1 cellular context compared by ENCODE assay signal in genomic region chr19:1507763-1508506, GRCh38.
TF ChIP-seq lines count a peak whose summit lies in the region.

No MANE protein-coding gene starts in this region.

TF ChIP-seq in K562, 482 proteins besides CTCF, POLR2A, EP300 and RAD21 (continued from another document and continues in another):
- TF ChIP-seq THRB (CRISPR knock-in tag; conservative IDR thresholded peaks at IDR 0.05), result no peak
- no peak for TF ChIP-seq GTF2A2 (tag; IDR thresholded peaks at IDR 0.05)
- no peak for TF ChIP-seq NCOA1 (IDR thresholded peaks at IDR 0.05; ENCODE audit: low read depth)
- TF ChIP-seq POLR2AphosphoS5 (IDR thresholded peaks at IDR 0.05; ENCODE audit: control insufficient read depth, insufficient read depth, low read depth, low read length), result no peak
- no peak for TF ChIP-seq ZNF436 (CRISPR knock-in tag; IDR thresholded peaks at IDR 0.05)
- no peak for TF ChIP-seq YBX1 (IDR thresholded peaks at IDR 0.05)
- TF ChIP-seq PHF21A (IDR thresholded peaks at IDR 0.05; ENCODE audit: borderline replicate concordance, low read depth), result 0 out of 2 replicates have a peak, but pooled peaks have one; percentile 19
- no peak for TF ChIP-seq HNRNPK (IDR thresholded peaks at IDR 0.05; ENCODE audit: low read depth, low read length, poor library complexity, severe bottlenecking)
- no peak for TF ChIP-seq ZHX1 (conservative IDR thresholded peaks at IDR 0.05; ENCODE audit: low read length)
- TF ChIP-seq NKRF (IDR thresholded peaks at IDR 0.05; ENCODE audit: borderline replicate concordance), result peak; percentile 89; the same call in 1 of the 2 replicates
- no peak for TF ChIP-seq WHSC1 (IDR thresholded peaks at IDR 0.05; ENCODE audit: low read length)
- no peak for TF ChIP-seq CSDE1 (IDR thresholded peaks at IDR 0.05)
- TF ChIP-seq STAG1 (CRISPR knock-in tag; IDR thresholded peaks at IDR 0.05; ENCODE audit: borderline replicate concordance), result no peak
- no peak for TF ChIP-seq ZNF274 (IDR thresholded peaks at IDR 0.05; ENCODE audit: borderline replicate concordance, low read depth, low read length)
- no peak for TF ChIP-seq HNRNPL (IDR thresholded peaks at IDR 0.05; ENCODE audit: low read depth, low read length)
- no peak for TF ChIP-seq MIER1 (IDR thresholded peaks at IDR 0.05; ENCODE audit: low read depth)
- TF ChIP-seq NR4A1 (CRISPR knock-in tag; IDR thresholded peaks at IDR 0.05), result no peak
- no peak for TF ChIP-seq NR4A1 (tag; IDR thresholded peaks at IDR 0.05)
- TF ChIP-seq MECOM (CRISPR knock-in tag; IDR thresholded peaks at IDR 0.05), result no peak
- TF ChIP-seq SMARCE1 (IDR thresholded peaks at IDR 0.05), result no peak
- TF ChIP-seq SRSF3 (IDR thresholded peaks at IDR 0.05; ENCODE audit: insufficient read depth, low read length), result no peak
- no peak for TF ChIP-seq ID3 (CRISPR knock-in tag; IDR thresholded peaks at IDR 0.05)
- 0 out of 2 replicates have a peak, but pooled peaks have one; percentile 47 for TF ChIP-seq ID3 (tag; IDR thresholded peaks at IDR 0.05)
- TF ChIP-seq HMGN3 (IDR thresholded peaks at IDR 0.05; ENCODE audit: borderline replicate concordance, extremely low read depth, insufficient read length, low read depth, low read length), result peak; percentile 66
- TF ChIP-seq SMC3 (conservative IDR thresholded peaks at IDR 0.05; ENCODE audit: insufficient read depth, low read depth, low read length), result no peak
- no peak for TF ChIP-seq TEAD4 (IDR thresholded peaks at IDR 0.05; ENCODE audit: low read length)
- TF ChIP-seq TEAD4 (CRISPR knock-in tag; IDR thresholded peaks at IDR 0.05; ENCODE audit: borderline replicate concordance), result no peak
- TF ChIP-seq C11orf30 (IDR thresholded peaks at IDR 0.05; ENCODE audit: low read depth), result no peak
- TF ChIP-seq FOXM1 (IDR thresholded peaks at IDR 0.05; ENCODE audit: low read depth), result peak; percentile 98
- TF ChIP-seq FOXM1 (CRISPR knock-in tag; IDR thresholded peaks at IDR 0.05; ENCODE audit: low read depth), result no peak; the same call in 1 of the 2 replicates
- no peak for TF ChIP-seq CHAMP1 (IDR thresholded peaks at IDR 0.05)
- TF ChIP-seq MXD1 (CRISPR knock-in tag; IDR thresholded peaks at IDR 0.05; ENCODE audit: borderline replicate concordance, poor library complexity, severe bottlenecking), result no peak
- no peak for TF ChIP-seq ZNF668 (CRISPR knock-in tag; IDR thresholded peaks at IDR 0.05)
- no peak for TF ChIP-seq BRD4 (IDR thresholded peaks at IDR 0.05)
- TF ChIP-seq SP2 (IDR thresholded peaks at IDR 0.05; ENCODE audit: extremely low read depth, low read depth, low read length, poor library complexity, severe bottlenecking), result peak; percentile 88
- TF ChIP-seq KHSRP (IDR thresholded peaks at IDR 0.05), result no peak
- no peak for TF ChIP-seq CC2D1A (IDR thresholded peaks at IDR 0.05)
- no peak for TF ChIP-seq TGIF2 (CRISPR knock-in tag; IDR thresholded peaks at IDR 0.05)
- no peak for TF ChIP-seq ZNF780A (CRISPR knock-in tag; IDR thresholded peaks at IDR 0.05)
- no peak for TF ChIP-seq ZNF551 (CRISPR knock-in tag; IDR thresholded peaks at IDR 0.05)
- no peak for TF ChIP-seq ZNF316 (IDR thresholded peaks at IDR 0.05)
- TF ChIP-seq CTBP1 (IDR thresholded peaks at IDR 0.05; ENCODE audit: borderline replicate concordance), result no peak; the same call in none of the 2 replicates
- TF ChIP-seq TAF9B (IDR thresholded peaks at IDR 0.05; ENCODE audit: partially characterized antibody), result no peak
- TF ChIP-seq NFE2L1 (tag; IDR thresholded peaks at IDR 0.05; ENCODE audit: borderline replicate concordance, low read depth), result no peak
- no peak for TF ChIP-seq TFAM (CRISPR knock-in tag; conservative IDR thresholded peaks at IDR 0.05)
- TF ChIP-seq ZNF197 (CRISPR knock-in tag; IDR thresholded peaks at IDR 0.05; ENCODE audit: low read depth), result no peak
- no peak for TF ChIP-seq HDAC6 (IDR thresholded peaks at IDR 0.05; ENCODE audit: low read depth, low read length)
- TF ChIP-seq ZNF830 (CRISPR knock-in tag; IDR thresholded peaks at IDR 0.05), result no peak
- TF ChIP-seq ZNF253 (CRISPR knock-in tag; conservative IDR thresholded peaks at IDR 0.05), result no peak
- no peak for TF ChIP-seq DLX4 (CRISPR knock-in tag; IDR thresholded peaks at IDR 0.05)
- no peak for TF ChIP-seq XRCC5 (IDR thresholded peaks at IDR 0.05; ENCODE audit: low read depth, low read length)
- peak; percentile 16 for TF ChIP-seq FIP1L1 (IDR thresholded peaks at IDR 0.05; ENCODE audit: low read depth, low read length, poor library complexity, severe bottlenecking)
- peak; percentile 32; the same call in 1 of the 2 replicates for TF ChIP-seq SIN3B (IDR thresholded peaks at IDR 0.05; ENCODE audit: low read depth)
- peak; percentile 80 for TF ChIP-seq BHLHE40 (IDR thresholded peaks at IDR 0.05; ENCODE audit: low read length)
- TF ChIP-seq ZNF766 (CRISPR knock-in tag; conservative IDR thresholded peaks at IDR 0.05), result no peak
- TF ChIP-seq SLC30A9 (CRISPR knock-in tag; IDR thresholded peaks at IDR 0.05), result no peak
- peak; percentile 52; the same call in 1 of the 2 replicates for TF ChIP-seq ATF1 (CRISPR knock-in tag; IDR thresholded peaks at IDR 0.05)
- TF ChIP-seq ATF1 (tag; IDR thresholded peaks at IDR 0.05), result peak; percentile 97
- no peak for TF ChIP-seq HCFC1 (IDR thresholded peaks at IDR 0.05; ENCODE audit: low read depth, low read length)
- TF ChIP-seq ZC3H8 (IDR thresholded peaks at IDR 0.05), result no peak
- no peak for TF ChIP-seq XRCC3 (IDR thresholded peaks at IDR 0.05)
- TF ChIP-seq ETS2 (tag; IDR thresholded peaks at IDR 0.05; ENCODE audit: borderline replicate concordance, poor library complexity, severe bottlenecking), result no peak
- no peak for TF ChIP-seq ETV6 (IDR thresholded peaks at IDR 0.05; ENCODE audit: borderline replicate concordance in 1 of 2, low read depth in 2 of 2, low read length in 1 of 2)
- TF ChIP-seq ETV6 (CRISPR knock-in tag; IDR thresholded peaks at IDR 0.05; ENCODE audit: borderline replicate concordance), result no peak
- no peak for TF ChIP-seq RFX1 (IDR thresholded peaks at IDR 0.05)
- no peak for TF ChIP-seq TCFL5 (CRISPR knock-in tag; conservative IDR thresholded peaks at IDR 0.05)
- peak; percentile 16 for TF ChIP-seq TAF1 (IDR thresholded peaks at IDR 0.05; ENCODE audit: control insufficient read depth, extremely low read depth, insufficient read depth, low read length, severe bottlenecking)
- no peak for TF ChIP-seq NR2C2 (CRISPR knock-in tag; IDR thresholded peaks at IDR 0.05)
- TF ChIP-seq NR2C2 (tag; IDR thresholded peaks at IDR 0.05), result peak; percentile 57; the same call in 1 of the 2 replicates
- no peak for TF ChIP-seq NCOA4 (IDR thresholded peaks at IDR 0.05; ENCODE audit: partially characterized antibody)
